ENCODE assay signal across 8 cellular contexts in the genomic region with DNA sequence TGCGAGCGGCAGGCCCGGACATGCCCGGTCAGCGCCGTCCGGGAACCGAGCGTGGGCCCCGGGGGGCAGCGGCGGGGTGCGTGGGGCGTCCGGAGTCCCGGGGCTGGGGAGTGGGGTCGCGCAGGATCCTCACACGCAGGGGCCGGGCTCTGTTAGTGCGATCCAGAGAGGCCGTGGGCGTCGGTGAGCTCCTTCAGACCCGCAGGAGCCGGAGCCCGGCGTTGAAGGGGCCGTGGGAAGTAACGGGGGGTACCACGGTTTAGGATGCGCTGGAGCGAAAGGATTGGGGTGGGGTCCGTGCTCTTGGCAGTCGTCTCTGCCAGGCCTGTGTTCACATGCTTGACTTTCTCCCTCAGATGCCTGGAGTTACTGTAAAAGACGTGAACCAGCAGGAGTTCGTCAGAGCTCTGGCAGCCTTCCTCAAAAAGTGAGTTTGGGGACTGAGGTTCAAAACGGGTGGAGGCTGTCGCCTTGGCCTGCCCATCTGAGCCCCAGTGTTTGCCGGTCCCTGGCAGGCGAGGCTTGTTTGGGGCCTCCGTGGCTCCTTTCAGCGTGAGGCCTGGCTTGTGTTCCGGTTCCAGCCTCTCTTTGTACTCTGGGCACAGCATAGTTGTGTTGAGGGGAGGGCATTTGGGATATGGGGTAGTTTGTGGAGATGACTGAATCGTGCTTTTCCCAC. TPM values are rescaled to one million over a fixed set of nuclear protein-coding genes. Genes with fewer than 3 reads are reported as not detected.
DNase-seq lines count a peak whose midpoint lies in the region; ATAC-seq and TF ChIP-seq lines count a peak whose summit lies in the region.

No MANE protein-coding gene starts in this region.

- H3K36me3 ChIP-seq in HEK293 (ENCODE audit: control insufficient read depth in 2 of 2, insufficient read depth in 1 of 2, low read length in 2 of 2), result peaks cover 49 to 52% of the 10 kb centered on the region in 2 experiments
- H3K36me3 ChIP-seq in left ventricle myocardium inferior, result peaks cover 47% of the 10 kb centered on the region
- H3K36me3 ChIP-seq in skeletal muscle tissue (ENCODE audit: control insufficient read depth in 3 of 3, insufficient read depth in 3 of 3, low read length in 3 of 3), result peaks cover 37 to 40% (median 39%) of the 10 kb centered on the region in 3 donors

- H3K36me3 Mint-ChIP-seq in activated naive CD4-positive, alpha-beta T cell treated with anti-CD3 and anti-CD28 coated beads, Interleukin-2, amount 10 ng/mL, durations not matched to agents 7 days and 5 days, result peaks cover 43% of the 10 kb centered on the region

- no peak for ATAC-seq in HG02642 (IDR thresholded peaks at IDR 0.05; ENCODE audit: poor library complexity, unreplicated experiment)

- intact Hi-C loops in left ventricle myocardium inferior (cut with micrococcal nuclease), result loop anchor here (10.0 kb wide), 1 partner anchor 74 kb away; no protein-coding TSS in a partner anchor

- H3K9me3 ChIP-seq in HEK293 (ENCODE audit: control insufficient read depth, insufficient read depth, low read depth, low read length) (no peaks in the 10 kb centered on the region), left ventricle myocardium inferior (replicated peaks) (no peaks in the 10 kb centered on the region), skeletal muscle tissue (ENCODE audit: control insufficient read depth in 3 of 3, low read length in 3 of 3) (no peaks in the 10 kb centered on the region)

- H3K27ac ChIP-seq in 22Rv1 (peak overlapping the region; percentile 90), HEK293 (ENCODE audit: extremely low read depth, low read depth, low read length) (peak overlapping the region; percentile 100), left ventricle myocardium inferior (replicated peaks) (peak overlapping the region; percentile 99), skeletal muscle tissue (ENCODE audit: low read depth, low read length) (peak overlapping the region; percentile 97)

- DNase-seq in activated naive CD4-positive, alpha-beta T cell treated with anti-CD3 and anti-CD28 coated beads, Interleukin-2, amount 10 ng/mL, durations not matched to agents 7 days and 5 days, result peak; percentile 47
- no peak for DNase-seq in left ventricle myocardium inferior
- DNase-seq in NCI-H82 treated with DMSO at 0.1 percent for 48 hours (lab: John Stamatoyannopoulos, UW; ENCODE audit: unreplicated experiment), result no peak
- no peak for DNase-seq in middle frontal gyrus (ENCODE audit: extremely low spot score, low spot score)

- no peaks in the 10 kb centered on the region for H3K27me3 Mint-ChIP-seq in activated naive CD4-positive, alpha-beta T cell treated with anti-CD3 and anti-CD28 coated beads, Interleukin-2, amount 10 ng/mL, durations not matched to agents 7 days and 5 days

- H3K27me3 ChIP-seq in left ventricle myocardium inferior (ENCODE audit: low read depth), result peaks cover 6% of the 10 kb centered on the region
- no peaks in the 10 kb centered on the region for H3K27me3 ChIP-seq in skeletal muscle tissue (ENCODE audit: control insufficient read depth in 3 of 3, insufficient read depth in 3 of 3, low read length in 3 of 3)

- H3K4me1 ChIP-seq in HEK293 (ENCODE audit: control insufficient read depth, insufficient read depth, low read length) (peaks cover 27% of the 10 kb centered on the region), left ventricle myocardium inferior (peaks cover 54% of the 10 kb centered on the region), skeletal muscle tissue (ENCODE audit: control insufficient read depth in 3 of 3, insufficient read depth in 3 of 3, low read length in 3 of 3) (peaks cover 27 to 41% (median 31%) of the 10 kb centered on the region in 3 donors)

- no peaks in the 10 kb centered on the region for H3K9me3 Mint-ChIP-seq in activated naive CD4-positive, alpha-beta T cell treated with anti-CD3 and anti-CD28 coated beads, Interleukin-2, amount 10 ng/mL, durations not matched to agents 7 days and 5 days

- POLR2A ChIA-PET in HEK293 (lab: Yijun Ruan, JAX), result interaction anchor here (0.6 to 3.9 kb wide), 23 partner anchors 11 to 1603 kb away, joined by 3 to 118 read pairs (median 5); partner anchors contain the start of genes ARHGEF1, DMAC2, DMRTC2 and GSK3A

- peak overlapping the region; percentile 89 for H3K4me3 ChIP-seq in HEK293 (ENCODE audit: low read depth, low read length)
- peak overlapping the region; percentile 95 for H3K4me3 ChIP-seq in left ventricle myocardium inferior
- peak overlapping the region; percentile 95 to 98 (median 96) for H3K4me3 ChIP-seq in skeletal muscle tissue (ENCODE audit: low read length in 3 of 3)

- H3K4me3 Mint-ChIP-seq in activated naive CD4-positive, alpha-beta T cell treated with anti-CD3 and anti-CD28 coated beads, Interleukin-2, amount 10 ng/mL, durations not matched to agents 7 days and 5 days, result peak overlapping the region; percentile 82

- H3K27ac Mint-ChIP-seq in activated naive CD4-positive, alpha-beta T cell treated with anti-CD3 and anti-CD28 coated beads, Interleukin-2, amount 10 ng/mL, durations not matched to agents 7 days and 5 days, result peak overlapping the region; percentile 88

- H3K9ac ChIP-seq in skeletal muscle tissue (ENCODE audit: low read depth in 1 of 3, low read length in 3 of 3), result peak overlapping the region; percentile 94 to 99 (median 96)

- CTCF ChIA-PET in HEK293 (lab: Yijun Ruan, JAX), result interaction anchor here (0.6 to 4.3 kb wide), 14 partner anchors 8 to 180 kb away, joined by 3 to 34 read pairs (median 6); no protein-coding TSS in a partner anchor
- CTCF ChIA-PET in activated naive CD4-positive, alpha-beta T cell treated with anti-CD3 and anti-CD28 coated beads, Interleukin-2, amount 10 ng/mL, durations not matched to agents 7 days and 5 days (lab: Charles Lee), result interaction anchor here (0.8 to 3.9 kb wide), 8 partner anchors 11 to 189 kb away, joined by 3 to 37 read pairs (median 4); partner anchors contain the start of gene RABAC1

- peaks cover 50% of the 10 kb centered on the region for H3K4me1 Mint-ChIP-seq in activated naive CD4-positive, alpha-beta T cell treated with anti-CD3 and anti-CD28 coated beads, Interleukin-2, amount 10 ng/mL, durations not matched to agents 7 days and 5 days

- TF ChIP-seq CTCF in 22Rv1 (IDR thresholded peaks at IDR 0.05), result no peak
- no peak for TF ChIP-seq CTCF in HEK293 (tag by site-specific recombination; IDR thresholded peaks at IDR 0.05)
- no peak for TF ChIP-seq CTCF in left ventricle myocardium inferior (IDR thresholded peaks at IDR 0.05; ENCODE audit: borderline replicate concordance)

TF ChIP-seq in HEK293, 187 proteins besides CTCF, POLR2A, EP300 and RAD21 (continues in another document):
- TF ChIP-seq ZNF18 (tag by site-specific recombination; IDR thresholded peaks at IDR 0.05), result no peak
- TF ChIP-seq ZNF664 (tag by site-specific recombination; IDR thresholded peaks at IDR 0.05), result no peak
- TF ChIP-seq ZNF623 (tag by site-specific recombination; IDR thresholded peaks at IDR 0.05), result peak; percentile 14; the same call in 1 of the 2 replicates
- no peak for TF ChIP-seq ZNF626 (tag by site-specific recombination; IDR thresholded peaks at IDR 0.05)
- TF ChIP-seq SETDB1 (IDR thresholded peaks at IDR 0.05; ENCODE audit: insufficient read length, low read length), result no peak
- peak; percentile 70; the same call in 1 of the 2 replicates for TF ChIP-seq ZFP37 (tag by site-specific recombination; IDR thresholded peaks at IDR 0.05)
- TF ChIP-seq KLF16 (tag by site-specific recombination; IDR thresholded peaks at IDR 0.05), result peak; percentile 40; the same call in 1 of the 2 replicates
- TF ChIP-seq KLF10 (tag by site-specific recombination; IDR thresholded peaks at IDR 0.05), result no peak
- TF ChIP-seq ZNF785 (tag by site-specific recombination; IDR thresholded peaks at IDR 0.05), result no peak
- no peak for TF ChIP-seq ZNF157 (tag by site-specific recombination; IDR thresholded peaks at IDR 0.05)
- no peak for TF ChIP-seq ZBTB21 (tag by site-specific recombination; IDR thresholded peaks at IDR 0.05)
- no peak for TF ChIP-seq ZIC2 (tag by site-specific recombination; IDR thresholded peaks at IDR 0.05)
- TF ChIP-seq KLF9 (tag by site-specific recombination; IDR thresholded peaks at IDR 0.05; ENCODE audit: low read depth), result peak; percentile 10; the same call in 1 of the 2 replicates
- no peak for TF ChIP-seq ZNF114 (tag by site-specific recombination; IDR thresholded peaks at IDR 0.05)
- no peak for TF ChIP-seq MYNN (tag by site-specific recombination; IDR thresholded peaks at IDR 0.05; ENCODE audit: borderline replicate concordance)
- TF ChIP-seq ZNF501 (tag by site-specific recombination; IDR thresholded peaks at IDR 0.05), result peak; percentile 47; the same call in 1 of the 2 replicates
- 0 out of 2 replicates have a peak, but pooled peaks have one; percentile 6 for TF ChIP-seq ZNF146 (tag by site-specific recombination; IDR thresholded peaks at IDR 0.05)
- TF ChIP-seq ZBTB48 (tag by site-specific recombination; IDR thresholded peaks at IDR 0.05), result peak; percentile 37; the same call in 1 of the 2 replicates
- no peak for TF ChIP-seq TRIM28 (IDR thresholded peaks at IDR 0.05; ENCODE audit: borderline replicate concordance, low read length)
- peak; percentile 15 for TF ChIP-seq ZXDB (tag by site-specific recombination; IDR thresholded peaks at IDR 0.05)
- TF ChIP-seq ZNF514 (tag by site-specific recombination; IDR thresholded peaks at IDR 0.05), result no peak
- no peak for TF ChIP-seq ZNF266 (tag by site-specific recombination; IDR thresholded peaks at IDR 0.05; ENCODE audit: low read depth)

RNA-seq across cellular contexts. Expression of gene RPS19, which starts 0.5 kb away (rescaled TPM):
- 611 TPM for total RNA-seq in left ventricle myocardium inferior
- total RNA-seq in skeletal muscle tissue, result 455 TPM

RNA-seq across cellular contexts. Expression of gene DMRTC2, which starts 15.7 kb away (rescaled TPM):
- total RNA-seq in left ventricle myocardium inferior (not detected), skeletal muscle tissue (not detected)

RNA-seq across cellular contexts. Expression of gene LYPD4, which starts 16.1 kb away (rescaled TPM):
- total RNA-seq in left ventricle myocardium inferior, result not detected
- total RNA-seq in skeletal muscle tissue, result not detected

RNA-seq across cellular contexts. Expression of gene CD79A, which starts 16.5 kb away (rescaled TPM):
- total RNA-seq in left ventricle myocardium inferior, result not detected
- total RNA-seq in skeletal muscle tissue, result 1.0 TPM

RNA-seq across cellular contexts. Expression of gene ARHGEF1, which starts 22.4 kb away (rescaled TPM):
- 28.3 TPM for total RNA-seq in left ventricle myocardium inferior
- total RNA-seq in skeletal muscle tissue, result 13.6 TPM
